1 cellular context compared by ENCODE assay signal in genomic region chr2:233460726-233461431, GRCh38.
TF ChIP-seq lines count a peak whose summit lies in the region.

No MANE protein-coding gene starts in this region.

TF ChIP-seq in HepG2, 621 proteins besides CTCF, POLR2A, EP300 and RAD21 (continued from another document and continues in another):
- TF ChIP-seq, protein P1, sequence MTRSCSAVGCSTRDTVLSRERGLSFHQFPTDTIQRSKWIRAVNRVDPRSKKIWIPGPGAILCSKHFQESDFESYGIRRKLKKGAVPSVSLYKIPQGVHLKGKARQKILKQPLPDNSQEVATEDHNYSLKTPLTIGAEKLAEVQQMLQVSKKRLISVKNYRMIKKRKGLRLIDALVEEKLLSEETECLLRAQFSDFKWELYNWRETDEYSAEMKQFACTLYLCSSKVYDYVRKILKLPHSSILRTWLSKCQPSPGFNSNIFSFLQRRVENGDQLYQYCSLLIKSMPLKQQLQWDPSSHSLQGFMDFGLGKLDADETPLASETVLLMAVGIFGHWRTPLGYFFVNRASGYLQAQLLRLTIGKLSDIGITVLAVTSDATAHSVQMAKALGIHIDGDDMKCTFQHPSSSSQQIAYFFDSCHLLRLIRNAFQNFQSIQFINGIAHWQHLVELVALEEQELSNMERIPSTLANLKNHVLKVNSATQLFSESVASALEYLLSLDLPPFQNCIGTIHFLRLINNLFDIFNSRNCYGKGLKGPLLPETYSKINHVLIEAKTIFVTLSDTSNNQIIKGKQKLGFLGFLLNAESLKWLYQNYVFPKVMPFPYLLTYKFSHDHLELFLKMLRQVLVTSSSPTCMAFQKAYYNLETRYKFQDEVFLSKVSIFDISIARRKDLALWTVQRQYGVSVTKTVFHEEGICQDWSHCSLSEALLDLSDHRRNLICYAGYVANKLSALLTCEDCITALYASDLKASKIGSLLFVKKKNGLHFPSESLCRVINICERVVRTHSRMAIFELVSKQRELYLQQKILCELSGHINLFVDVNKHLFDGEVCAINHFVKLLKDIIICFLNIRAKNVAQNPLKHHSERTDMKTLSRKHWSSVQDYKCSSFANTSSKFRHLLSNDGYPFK (CRISPR knock-in tag; IDR thresholded peaks at IDR 0.05; ENCODE audit: borderline replicate concordance) = no peak; the same call in 1 of the 2 replicates
- TF ChIP-seq ZNF577 (CRISPR knock-in tag; IDR thresholded peaks at IDR 0.05; ENCODE audit: borderline replicate concordance, low read depth) = no peak
- no peak for TF ChIP-seq ZFYVE20 (CRISPR knock-in tag; IDR thresholded peaks at IDR 0.05; ENCODE audit: borderline replicate concordance, low read depth)
- peak; percentile 37; the same call in 1 of the 2 replicates for TF ChIP-seq GABPB1 (CRISPR knock-in tag; IDR thresholded peaks at IDR 0.05)
- TF ChIP-seq, protein P2, sequence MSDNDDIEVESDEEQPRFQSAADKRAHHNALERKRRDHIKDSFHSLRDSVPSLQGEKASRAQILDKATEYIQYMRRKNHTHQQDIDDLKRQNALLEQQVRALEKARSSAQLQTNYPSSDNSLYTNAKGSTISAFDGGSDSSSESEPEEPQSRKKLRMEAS (IDR thresholded peaks at IDR 0.05) = peak; percentile 75
- no peak for TF ChIP-seq ZNF782 (CRISPR knock-in tag; IDR thresholded peaks at IDR 0.05; ENCODE audit: borderline replicate concordance)
- TF ChIP-seq GATA4 (IDR thresholded peaks at IDR 0.05; ENCODE audit: borderline replicate concordance, low read depth) = no peak
- no peak for TF ChIP-seq ERF (CRISPR knock-in tag; IDR thresholded peaks at IDR 0.05)
- TF ChIP-seq ZNF136 (CRISPR knock-in tag; IDR thresholded peaks at IDR 0.05; ENCODE audit: low read depth) = no peak
- TF ChIP-seq, protein P3, sequence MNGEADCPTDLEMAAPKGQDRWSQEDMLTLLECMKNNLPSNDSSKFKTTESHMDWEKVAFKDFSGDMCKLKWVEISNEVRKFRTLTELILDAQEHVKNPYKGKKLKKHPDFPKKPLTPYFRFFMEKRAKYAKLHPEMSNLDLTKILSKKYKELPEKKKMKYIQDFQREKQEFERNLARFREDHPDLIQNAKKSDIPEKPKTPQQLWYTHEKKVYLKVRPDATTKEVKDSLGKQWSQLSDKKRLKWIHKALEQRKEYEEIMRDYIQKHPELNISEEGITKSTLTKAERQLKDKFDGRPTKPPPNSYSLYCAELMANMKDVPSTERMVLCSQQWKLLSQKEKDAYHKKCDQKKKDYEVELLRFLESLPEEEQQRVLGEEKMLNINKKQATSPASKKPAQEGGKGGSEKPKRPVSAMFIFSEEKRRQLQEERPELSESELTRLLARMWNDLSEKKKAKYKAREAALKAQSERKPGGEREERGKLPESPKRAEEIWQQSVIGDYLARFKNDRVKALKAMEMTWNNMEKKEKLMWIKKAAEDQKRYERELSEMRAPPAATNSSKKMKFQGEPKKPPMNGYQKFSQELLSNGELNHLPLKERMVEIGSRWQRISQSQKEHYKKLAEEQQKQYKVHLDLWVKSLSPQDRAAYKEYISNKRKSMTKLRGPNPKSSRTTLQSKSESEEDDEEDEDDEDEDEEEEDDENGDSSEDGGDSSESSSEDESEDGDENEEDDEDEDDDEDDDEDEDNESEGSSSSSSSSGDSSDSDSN (CRISPR knock-in tag; IDR thresholded peaks at IDR 0.05) = peak; percentile 42; the same call in 1 of the 2 replicates
- TF ChIP-seq MLLT10 (CRISPR knock-in tag; IDR thresholded peaks at IDR 0.05) = no peak
- no peak; the same call in 1 of the 2 replicates for TF ChIP-seq FOXP1 (IDR thresholded peaks at IDR 0.05)
- peak; percentile 36; the same call in 1 of the 2 replicates for TF ChIP-seq FOXP1 (CRISPR knock-in tag; IDR thresholded peaks at IDR 0.05)
- TF ChIP-seq KDM2A (CRISPR knock-in tag; IDR thresholded peaks at IDR 0.05; ENCODE audit: borderline replicate concordance, low read depth) = 0 out of 2 replicates have a peak, but pooled peaks have one; percentile 29
- TF ChIP-seq SALL1 (CRISPR knock-in tag; IDR thresholded peaks at IDR 0.05) = peak; percentile 15; the same call in 1 of the 2 replicates
- no peak for TF ChIP-seq ZNF343 (CRISPR knock-in tag; IDR thresholded peaks at IDR 0.05)
- peak; percentile 81 for TF ChIP-seq BCL6 (CRISPR knock-in tag; IDR thresholded peaks at IDR 0.05)
- no peak for TF ChIP-seq TFAP4 (IDR thresholded peaks at IDR 0.05; ENCODE audit: borderline replicate concordance, low read depth)
- TF ChIP-seq XRCC5 (optimal IDR thresholded peaks at IDR 0.05; ENCODE audit: low read length) = no peak
- no peak for TF ChIP-seq ZBTB8A (CRISPR knock-in tag; IDR thresholded peaks at IDR 0.05; ENCODE audit: borderline replicate concordance, low read depth)
- no peak for TF ChIP-seq ZNF292 (CRISPR knock-in tag; IDR thresholded peaks at IDR 0.05; ENCODE audit: borderline replicate concordance, low read depth)
- TF ChIP-seq EZH2 (conservative IDR thresholded peaks at IDR 0.05; ENCODE audit: low read depth, low read length) = no peak
- TF ChIP-seq MAF1 (CRISPR knock-in tag; IDR thresholded peaks at IDR 0.05; ENCODE audit: borderline replicate concordance) = no peak
- TF ChIP-seq, protein P4, sequence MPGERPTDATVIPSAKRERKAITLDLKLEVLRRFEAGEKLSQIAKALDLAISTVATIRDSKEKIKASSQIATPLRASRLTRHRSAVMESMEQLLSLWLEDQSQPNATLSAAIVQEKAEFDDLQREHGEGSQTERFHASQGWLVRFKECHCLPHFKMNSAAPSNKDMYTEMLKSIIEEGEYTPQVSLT (CRISPR knock-in tag; IDR thresholded peaks at IDR 0.05; ENCODE audit: borderline replicate concordance, low read depth) = no peak
- TF ChIP-seq ZNF710 (CRISPR knock-in tag; IDR thresholded peaks at IDR 0.05; ENCODE audit: borderline replicate concordance) = no peak
- no peak for TF ChIP-seq SKIL (CRISPR knock-in tag; IDR thresholded peaks at IDR 0.05; ENCODE audit: borderline replicate concordance)
- TF ChIP-seq KDM1A (CRISPR knock-in tag; IDR thresholded peaks at IDR 0.05) = no peak
- TF ChIP-seq ZNF441 (CRISPR knock-in tag; IDR thresholded peaks at IDR 0.05; ENCODE audit: borderline replicate concordance) = peak; percentile 71; the same call in 1 of the 2 replicates
- TF ChIP-seq ZFP36 (IDR thresholded peaks at IDR 0.05; ENCODE audit: borderline replicate concordance, low read depth, low read length, partially characterized antibody) = no peak
- TF ChIP-seq CC2D1A (CRISPR knock-in tag; IDR thresholded peaks at IDR 0.05) = no peak
- no peak for TF ChIP-seq ZSCAN12 (CRISPR knock-in tag; IDR thresholded peaks at IDR 0.05)
- TF ChIP-seq ATRX (CRISPR knock-in tag; IDR thresholded peaks at IDR 0.05; ENCODE audit: borderline replicate concordance) = no peak
- TF ChIP-seq, protein P5, sequence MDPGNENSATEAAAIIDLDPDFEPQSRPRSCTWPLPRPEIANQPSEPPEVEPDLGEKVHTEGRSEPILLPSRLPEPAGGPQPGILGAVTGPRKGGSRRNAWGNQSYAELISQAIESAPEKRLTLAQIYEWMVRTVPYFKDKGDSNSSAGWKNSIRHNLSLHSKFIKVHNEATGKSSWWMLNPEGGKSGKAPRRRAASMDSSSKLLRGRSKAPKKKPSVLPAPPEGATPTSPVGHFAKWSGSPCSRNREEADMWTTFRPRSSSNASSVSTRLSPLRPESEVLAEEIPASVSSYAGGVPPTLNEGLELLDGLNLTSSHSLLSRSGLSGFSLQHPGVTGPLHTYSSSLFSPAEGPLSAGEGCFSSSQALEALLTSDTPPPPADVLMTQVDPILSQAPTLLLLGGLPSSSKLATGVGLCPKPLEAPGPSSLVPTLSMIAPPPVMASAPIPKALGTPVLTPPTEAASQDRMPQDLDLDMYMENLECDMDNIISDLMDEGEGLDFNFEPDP (CRISPR knock-in tag; conservative IDR thresholded peaks at IDR 0.05) = no peak
- 0 out of 2 replicates have a peak, but pooled peaks have one; percentile 24 for TF ChIP-seq RCOR2 (CRISPR knock-in tag; IDR thresholded peaks at IDR 0.05)
- TF ChIP-seq KDM5A (IDR thresholded peaks at IDR 0.05; ENCODE audit: borderline replicate concordance, low read length) = no peak
- TF ChIP-seq SMARCE1 (IDR thresholded peaks at IDR 0.05; ENCODE audit: borderline replicate concordance) = no peak
- TF ChIP-seq NR2F1 (CRISPR knock-in tag; IDR thresholded peaks at IDR 0.05) = peak in 1 of 2 experiments; percentile 28; a peak in 1 of 4 replicates
- no peak for TF ChIP-seq ZNF138 (CRISPR knock-in tag; IDR thresholded peaks at IDR 0.05; ENCODE audit: low read depth)
- no peak for TF ChIP-seq ZNF556 (CRISPR knock-in tag; IDR thresholded peaks at IDR 0.05; ENCODE audit: borderline replicate concordance)
- peak; percentile 74 for TF ChIP-seq POGZ (CRISPR knock-in tag; IDR thresholded peaks at IDR 0.05)
- TF ChIP-seq GTF3A (CRISPR knock-in tag; conservative IDR thresholded peaks at IDR 0.05) = no peak
- TF ChIP-seq MYC (CRISPR knock-in tag; IDR thresholded peaks at IDR 0.05; ENCODE audit: borderline replicate concordance) = peak; percentile 60; the same call in 1 of the 2 replicates
- no peak for TF ChIP-seq PAX8 (CRISPR knock-in tag; IDR thresholded peaks at IDR 0.05; ENCODE audit: borderline replicate concordance)
- TF ChIP-seq, protein P6, sequence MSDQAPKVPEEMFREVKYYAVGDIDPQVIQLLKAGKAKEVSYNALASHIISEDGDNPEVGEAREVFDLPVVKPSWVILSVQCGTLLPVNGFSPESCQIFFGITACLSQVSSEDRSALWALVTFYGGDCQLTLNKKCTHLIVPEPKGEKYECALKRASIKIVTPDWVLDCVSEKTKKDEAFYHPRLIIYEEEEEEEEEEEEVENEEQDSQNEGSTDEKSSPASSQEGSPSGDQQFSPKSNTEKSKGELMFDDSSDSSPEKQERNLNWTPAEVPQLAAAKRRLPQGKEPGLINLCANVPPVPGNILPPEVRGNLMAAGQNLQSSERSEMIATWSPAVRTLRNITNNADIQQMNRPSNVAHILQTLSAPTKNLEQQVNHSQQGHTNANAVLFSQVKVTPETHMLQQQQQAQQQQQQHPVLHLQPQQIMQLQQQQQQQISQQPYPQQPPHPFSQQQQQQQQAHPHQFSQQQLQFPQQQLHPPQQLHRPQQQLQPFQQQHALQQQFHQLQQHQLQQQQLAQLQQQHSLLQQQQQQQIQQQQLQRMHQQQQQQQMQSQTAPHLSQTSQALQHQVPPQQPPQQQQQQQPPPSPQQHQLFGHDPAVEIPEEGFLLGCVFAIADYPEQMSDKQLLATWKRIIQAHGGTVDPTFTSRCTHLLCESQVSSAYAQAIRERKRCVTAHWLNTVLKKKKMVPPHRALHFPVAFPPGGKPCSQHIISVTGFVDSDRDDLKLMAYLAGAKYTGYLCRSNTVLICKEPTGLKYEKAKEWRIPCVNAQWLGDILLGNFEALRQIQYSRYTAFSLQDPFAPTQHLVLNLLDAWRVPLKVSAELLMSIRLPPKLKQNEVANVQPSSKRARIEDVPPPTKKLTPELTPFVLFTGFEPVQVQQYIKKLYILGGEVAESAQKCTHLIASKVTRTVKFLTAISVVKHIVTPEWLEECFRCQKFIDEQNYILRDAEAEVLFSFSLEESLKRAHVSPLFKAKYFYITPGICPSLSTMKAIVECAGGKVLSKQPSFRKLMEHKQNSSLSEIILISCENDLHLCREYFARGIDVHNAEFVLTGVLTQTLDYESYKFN (CRISPR knock-in tag; conservative IDR thresholded peaks at IDR 0.05) = peak; percentile 58
- TF ChIP-seq ZBTB25 (CRISPR knock-in tag; IDR thresholded peaks at IDR 0.05) = no peak
- 0 out of 2 replicates have a peak, but pooled peaks have one; percentile 7 for TF ChIP-seq HIVEP1 (CRISPR knock-in tag; IDR thresholded peaks at IDR 0.05)
- no peak for TF ChIP-seq CENPT (CRISPR knock-in tag; IDR thresholded peaks at IDR 0.05; ENCODE audit: low read depth)
- TF ChIP-seq NR1H2 (CRISPR knock-in tag; IDR thresholded peaks at IDR 0.05; ENCODE audit: borderline replicate concordance, low read depth) = 0 out of 2 replicates have a peak, but pooled peaks have one; percentile 45
- no peak for TF ChIP-seq ZNF644 (CRISPR knock-in tag; IDR thresholded peaks at IDR 0.05; ENCODE audit: low read depth)
- no peak for TF ChIP-seq HOXD1 (CRISPR knock-in tag; IDR thresholded peaks at IDR 0.05)
